In the genomic region with DNA sequence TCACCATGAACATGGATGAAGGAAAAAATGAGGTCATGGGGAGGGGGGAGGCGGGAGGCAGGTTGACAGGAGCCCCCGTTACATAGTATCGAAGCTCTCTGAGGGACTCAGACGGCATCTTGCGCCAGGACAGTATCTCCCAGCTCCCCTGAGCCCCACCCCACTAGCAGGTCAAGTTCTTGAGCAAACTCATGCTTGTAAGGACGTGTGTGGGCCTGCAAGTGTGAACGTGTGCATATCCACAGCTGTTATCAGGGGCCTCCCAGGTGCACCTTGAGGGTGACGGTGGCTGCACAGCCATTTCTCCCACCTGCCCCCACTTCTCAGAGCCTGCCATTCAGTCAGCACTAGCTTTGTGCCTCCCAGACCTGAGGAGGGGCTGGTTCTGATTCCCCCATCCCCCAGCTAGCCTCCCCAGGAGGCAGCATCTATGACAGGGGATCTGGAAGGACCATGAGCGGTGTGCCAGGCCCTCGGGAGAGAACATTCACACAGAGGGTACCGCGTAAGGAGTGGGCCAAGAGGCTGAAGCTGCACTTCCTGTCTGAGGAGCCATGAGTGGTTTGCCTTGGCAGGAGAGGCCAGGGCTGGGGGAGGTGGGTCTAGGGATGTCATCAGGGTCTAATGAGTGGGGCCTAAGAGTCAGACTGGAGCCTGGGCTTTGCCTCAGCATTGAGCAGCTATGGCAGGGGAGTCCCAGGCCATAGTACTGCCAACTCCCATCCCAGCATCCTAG, we compare ENCODE assay signal across 1 cellular context.
TF ChIP-seq lines count a peak whose summit lies in the region.

No MANE protein-coding gene starts in this region.

TF ChIP-seq in SK-N-SH, 30 proteins besides CTCF, POLR2A, EP300 and RAD21 (continued from another document):
- TF ChIP-seq MXI1 (IDR thresholded peaks at IDR 0.05; ENCODE audit: low read depth, low read length) (no peak), SMC3 (IDR thresholded peaks at IDR 0.05; ENCODE audit: low read depth, low read length) (no peak), TCF12 (IDR thresholded peaks at IDR 0.05) (no peak), JUND (IDR thresholded peaks at IDR 0.05) (no peak)
- TF ChIP-seq, protein P1, sequence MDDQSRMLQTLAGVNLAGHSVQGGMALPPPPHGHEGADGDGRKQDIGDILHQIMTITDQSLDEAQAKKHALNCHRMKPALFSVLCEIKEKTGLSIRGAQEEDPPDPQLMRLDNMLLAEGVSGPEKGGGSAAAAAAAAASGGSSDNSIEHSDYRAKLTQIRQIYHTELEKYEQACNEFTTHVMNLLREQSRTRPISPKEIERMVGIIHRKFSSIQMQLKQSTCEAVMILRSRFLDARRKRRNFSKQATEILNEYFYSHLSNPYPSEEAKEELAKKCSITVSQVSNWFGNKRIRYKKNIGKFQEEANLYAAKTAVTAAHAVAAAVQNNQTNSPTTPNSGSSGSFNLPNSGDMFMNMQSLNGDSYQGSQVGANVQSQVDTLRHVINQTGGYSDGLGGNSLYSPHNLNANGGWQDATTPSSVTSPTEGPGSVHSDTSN (IDR thresholded peaks at IDR 0.05), result no peak
